In the genomic region with DNA sequence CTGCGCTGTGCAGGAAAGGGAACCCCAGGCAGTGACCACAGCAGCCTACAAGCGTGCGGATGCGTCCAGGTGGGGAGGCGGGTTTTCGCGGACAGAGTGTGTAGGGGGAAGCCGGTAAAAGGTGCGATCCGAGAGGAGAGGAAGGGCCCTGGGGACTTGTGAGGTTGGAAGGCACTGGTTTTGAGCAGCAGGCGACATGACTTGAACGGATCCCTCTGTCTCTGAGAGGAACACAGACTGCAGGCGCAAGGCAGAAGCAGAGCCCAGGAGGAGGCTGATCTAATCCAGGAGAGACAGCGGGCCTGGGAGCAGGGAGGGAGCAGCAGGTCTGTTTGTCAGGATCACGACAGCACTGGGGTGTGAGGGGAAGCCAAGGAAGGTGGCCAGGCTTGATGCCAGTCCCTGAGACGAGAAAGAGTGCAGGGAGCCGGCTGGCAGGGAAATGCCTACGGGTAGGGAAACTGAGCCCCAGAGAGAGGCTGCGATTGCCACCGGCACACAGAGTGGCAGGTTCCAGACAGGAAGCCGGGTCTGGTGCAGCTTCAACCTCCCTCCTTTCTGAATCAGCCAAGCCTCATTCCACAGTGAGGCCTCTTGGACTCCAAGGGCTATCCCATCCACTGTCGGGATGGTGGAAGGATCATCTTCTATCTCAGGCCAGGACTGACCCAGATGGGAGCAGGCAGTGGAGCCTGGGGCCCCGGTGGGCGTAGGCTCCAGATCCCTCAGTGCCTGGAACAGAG, we compare ENCODE assay signal across 11 cellular contexts. TPM values are rescaled to one million over a fixed set of nuclear protein-coding genes. Genes with fewer than 3 reads are reported as not detected.
"Had no signal": no experiment of that assay in that cellular context is flagged by ENCODE, and none has a peak within 500 bp of the region (broad histone marks: within the 10 kb centered on the region; RNA-seq: fewer than 3 reads in every experiment).

No MANE protein-coding gene starts in this region.

- H3K4me3 ChIP-seq: right atrium auricular region, transverse colon had no signal

- H3K4me1 ChIP-seq: right atrium auricular region had no signal

- DNase-seq: activated CD4-positive, alpha-beta T cell treated with anti-CD3 and anti-CD28 coated beads, Interleukin-2, amount 50 U/mL, for 1 hour; activated T-cell treated with anti-CD3 and anti-CD28 coated beads for 4 hours; central memory CD4-positive, alpha-beta T cell; erythroblast; left cardiac atrium; small intestine; transverse colon had no signal

- H3K27me3 ChIP-seq: transverse colon had no signal

- ATAC-seq: left cardiac atrium had no signal

- H3K9me3 ChIP-seq: right atrium auricular region, transverse colon had no signal

- H3K36me3 ChIP-seq: right atrium auricular region, transverse colon had no signal

- H3K27ac ChIP-seq: right atrium auricular region had no signal

RNA-seq across cellular contexts. Expression of a gene that starts 57.1 kb away (rescaled TPM):
- total RNA-seq: activated CD8-positive, alpha-beta memory T cell treated with anti-CD3 and anti-CD28 coated beads for 36 hours; left cardiac atrium; lung microvascular endothelial cell; right atrium auricular region; T-helper 2 cell treated with Interferon-gamma antibody and Interleukin-4, amounts not matched to agents 100 ng/mL and 5 ng/mL, for 36 hours had no signal
